31 cellular contexts compared by ENCODE assay signal in the genomic region with DNA sequence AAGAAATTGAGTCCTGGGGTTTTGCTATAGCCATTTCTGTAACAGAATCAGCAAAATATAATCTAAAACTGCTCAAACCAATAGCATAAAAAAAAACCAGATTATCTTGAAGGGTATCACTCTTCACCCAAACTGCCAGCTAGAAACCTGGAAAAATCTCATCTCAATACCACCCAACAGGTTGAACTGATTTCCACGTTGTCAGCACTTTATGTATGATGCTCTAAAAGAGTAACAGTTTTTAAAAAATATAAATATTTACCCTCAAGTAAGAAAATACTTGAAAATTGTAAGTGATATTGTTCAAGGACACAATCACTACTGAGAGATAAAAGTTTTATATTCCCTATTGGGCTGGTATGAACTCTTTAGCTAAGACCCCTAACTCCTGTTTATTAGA.
"Had no signal": no experiment of that assay in that cellular context is flagged by ENCODE, and none has a peak within 500 bp of the region (broad histone marks: within the 10 kb centered on the region; RNA-seq: fewer than 3 reads in every experiment).

No MANE protein-coding gene starts in this region.

- H3K9me3 ChIP-seq: ovary, psoas muscle, suprapubic skin, testis, tibial artery, transverse colon, upper lobe of right lung, uterus had no signal

- H3K36me3 Mint-ChIP-seq: neural progenitor cell; stimulated activated memory B cell treated with anti-CD40 and anti-IgM and Interleukin-4, amounts not matched to agents 10 μg/mL and 1 μg/mL and 100 μg/mL, for 72 hours; type B pancreatic cell had no signal

- H3K27ac Mint-ChIP-seq: natural killer cell; nephron; neural progenitor cell; progenitor cell of endocrine pancreas; stimulated activated memory B cell treated with anti-CD40 and anti-IgM and Interleukin-4, amounts not matched to agents 10 μg/mL and 1 μg/mL and 100 μg/mL, for 72 hours; stimulated activated naive CD8-positive, alpha-beta T cell treated with anti-CD3 and anti-CD28 coated beads, Interleukin-15, amount 100 ng/mL, for 72 hours; type B pancreatic cell had no signal

- DNase-seq: natural killer cell; occipital lobe; ovary; posterior cingulate gyrus; psoas muscle; right cardiac atrium; spleen; stimulated activated CD4-positive, alpha-beta T cell treated with anti-CD3 and anti-CD28 coated beads, Interleukin-12 subunit alpha, Interleukin-12 subunit beta, amount 100 ng/mL, for 4 hours; stimulated activated CD4-positive, alpha-beta T cell treated with anti-CD3 and anti-CD28 coated beads, Interleukin-1b, Interleukin-23, amount 100 ng/mL, for 48 hours; stimulated activated CD4-positive, alpha-beta T cell treated with anti-CD3 and anti-CD28 coated beads, Interleukin-4, amount 100 ng/mL, for 1 hour; stimulated activated CD4-positive, alpha-beta T cell treated with anti-CD3 and anti-CD28 coated beads, Interleukin-4, amount 100 ng/mL, for 4 hours; stimulated activated CD8-positive, alpha-beta memory T cell treated with anti-CD3 and anti-CD28 coated beads, Interleukin-4, amount 100 ng/mL, for 48 hours; stimulated activated naive CD4-positive, alpha-beta T cell; stimulated activated naive CD8-positive, alpha-beta T cell treated with anti-CD3 and anti-CD28 coated beads, Interleukin-15, amount 100 ng/mL, for 72 hours; stimulated activated naive CD8-positive, alpha-beta T cell treated with anti-CD3 and anti-CD28 coated beads, Interleukin-15, Interleukin-2, amounts not matched to agents 100 U/mL and 50 U/mL, for 24 hours; substantia nigra; testis; tibial artery; transverse colon; upper lobe of right lung; uterus had no signal

- H2AFZ ChIP-seq: neural progenitor cell, parathyroid adenoma had no signal

- H3K27me3 Mint-ChIP-seq: progenitor cell of endocrine pancreas; stimulated activated memory B cell treated with anti-CD40 and anti-IgM and Interleukin-4, amounts not matched to agents 10 μg/mL and 1 μg/mL and 100 μg/mL, for 72 hours; stimulated activated naive CD8-positive, alpha-beta T cell treated with anti-CD3 and anti-CD28 coated beads, Interleukin-15, amount 100 ng/mL, for 72 hours; type B pancreatic cell had no signal

- H3K4me3 ChIP-seq: neural progenitor cell, ovary, psoas muscle, skin epidermis, smooth muscle cell, spleen, suprapubic skin, testis, tibial artery, transverse colon, upper lobe of right lung, uterus had no signal

- H3K27ac ChIP-seq: neural progenitor cell, ovary, parathyroid adenoma, psoas muscle, skin epidermis, spleen, suprapubic skin, testis, tibial artery, transverse colon, upper lobe of right lung, uterus had no signal

- ATAC-seq: natural killer cell; psoas muscle; right cardiac atrium; sciatic nerve; stimulated activated memory B cell treated with anti-CD40 and anti-IgM and Interleukin-4, amounts not matched to agents 10 μg/mL and 1 μg/mL and 100 μg/mL, for 72 hours; stimulated activated naive CD8-positive, alpha-beta T cell treated with anti-CD3 and anti-CD28 coated beads, Interleukin-15, amount 100 ng/mL, for 72 hours; stimulated activated naive CD8-positive, alpha-beta T cell treated with anti-CD3 and anti-CD28 coated beads, Interleukin-15, Interleukin-2, amounts not matched to agents 100 U/mL and 50 U/mL, for 24 hours; upper lobe of right lung had no signal

- H3K9ac ChIP-seq: neural progenitor cell, parathyroid adenoma had no signal

- H3K27me3 ChIP-seq: neural progenitor cell, ovary, spleen, suprapubic skin, testis, tibial artery, transverse colon, upper lobe of right lung, uterus had no signal

- H3K4me1 ChIP-seq: neural progenitor cell, parathyroid adenoma, psoas muscle, spleen, suprapubic skin, testis, tibial artery, transverse colon, upper lobe of right lung, uterus had no signal

- H3K4me2 ChIP-seq: neural progenitor cell, smooth muscle cell had no signal

- H3K4me3 Mint-ChIP-seq: natural killer cell; nephron; neural progenitor cell; stimulated activated memory B cell treated with anti-CD40 and anti-IgM and Interleukin-4, amounts not matched to agents 10 μg/mL and 1 μg/mL and 100 μg/mL, for 72 hours; stimulated activated naive CD8-positive, alpha-beta T cell treated with anti-CD3 and anti-CD28 coated beads, Interleukin-15, amount 100 ng/mL, for 72 hours; type B pancreatic cell had no signal

- H3K36me3 ChIP-seq: neural progenitor cell, ovary, spleen, suprapubic skin, tibial artery, transverse colon, upper lobe of right lung, uterus had no signal

- H3K4me1 Mint-ChIP-seq: natural killer cell; neural progenitor cell; stimulated activated memory B cell treated with anti-CD40 and anti-IgM and Interleukin-4, amounts not matched to agents 10 μg/mL and 1 μg/mL and 100 μg/mL, for 72 hours; stimulated activated naive CD8-positive, alpha-beta T cell treated with anti-CD3 and anti-CD28 coated beads, Interleukin-15, amount 100 ng/mL, for 72 hours had no signal
